1 cellular context compared by ENCODE assay signal in genomic region chr4:15182600-15183222, GRCh38.
TF ChIP-seq lines count a peak whose summit lies in the region.

No MANE protein-coding gene starts in this region.

TF ChIP-seq in SK-N-SH, 30 proteins besides CTCF, POLR2A, EP300 and RAD21 (continued from another document):
- TF ChIP-seq PBX3 (IDR thresholded peaks at IDR 0.05) (no peak), ZBTB33 (IDR thresholded peaks at IDR 0.05; ENCODE audit: borderline replicate concordance, low read depth) (no peak)
